In the genomic region with DNA sequence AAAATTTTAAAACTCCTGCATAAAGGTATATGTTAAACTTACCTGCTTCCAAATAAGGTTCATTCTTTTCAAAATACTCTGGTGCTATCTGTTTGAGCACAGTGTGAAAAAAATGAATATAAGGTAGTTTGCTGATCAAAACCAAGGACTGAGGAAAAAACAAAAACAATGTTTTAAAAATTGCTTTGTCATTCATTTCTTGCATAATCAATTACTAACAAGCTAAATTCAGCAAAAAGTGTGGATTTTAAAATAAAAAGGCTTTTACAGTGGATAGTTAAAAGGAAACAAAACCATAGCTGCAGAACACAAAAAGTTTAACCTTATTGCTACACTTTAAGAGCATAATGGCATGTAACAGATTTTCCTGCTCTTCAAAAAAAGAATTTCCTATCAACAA, we compare ENCODE assay signal across 21 cellular contexts.
"Had no signal": no experiment of that assay in that cellular context is flagged by ENCODE, and none has a peak within 500 bp of the region (broad histone marks: within the 10 kb centered on the region; RNA-seq: fewer than 3 reads in every experiment).

No MANE protein-coding gene starts in this region.

- H3K4me1 ChIP-seq: body of pancreas, tibial artery had no signal

- H3K27ac ChIP-seq: body of pancreas, right lobe of liver, skin epidermis, tibial artery had no signal

- H3K4me3 ChIP-seq: body of pancreas, mucosa of descending colon, right lobe of liver, skin epidermis, tibial artery had no signal

- H3K9me3 ChIP-seq: body of pancreas, mucosa of descending colon, right lobe of liver, tibial artery had no signal

- DNase-seq: activated CD4-positive, alpha-beta T cell treated with anti-CD3 and anti-CD28 coated beads for 1 hour; activated CD4-positive, alpha-beta T cell treated with anti-CD3 and anti-CD28 coated beads, Interleukin-2, amount 50 U/mL, for 4 hours; activated CD8-positive, alpha-beta memory T cell treated with anti-CD3 and anti-CD28 coated beads for 24 hours; activated CD8-positive, alpha-beta memory T cell treated with anti-CD3 and anti-CD28 coated beads, Interleukin-2, amount 50 U/mL, for 4 hours; activated naive CD4-positive, alpha-beta T cell treated with anti-CD3 and anti-CD28 coated beads for 36 hours; activated T-cell treated with anti-CD3 and anti-CD28 coated beads, Interleukin-2, amount 50 U/mL, for 24 hours; body of pancreas; effector CD4-positive, alpha-beta T cell; head of caudate nucleus; hypothalamus; left colon; mucosa of descending colon; nephron progenitor cell; nucleus accumbens; right lobe of liver; stimulated activated CD4-positive, alpha-beta T cell treated with anti-CD3 and anti-CD28 coated beads, Interleukin-2, amount 100 ng/mL, for 24 hours; stimulated activated naive CD8-positive, alpha-beta T cell treated with anti-CD3 and anti-CD28 coated beads, Interleukin-15, amount 100 ng/mL, for 72 hours; T-helper 9 cell; tibial artery had no signal

- H3K27me3 ChIP-seq: body of pancreas, right lobe of liver, tibial artery had no signal

- FAIRE-seq: frontal cortex had no signal
